In the genomic region with DNA sequence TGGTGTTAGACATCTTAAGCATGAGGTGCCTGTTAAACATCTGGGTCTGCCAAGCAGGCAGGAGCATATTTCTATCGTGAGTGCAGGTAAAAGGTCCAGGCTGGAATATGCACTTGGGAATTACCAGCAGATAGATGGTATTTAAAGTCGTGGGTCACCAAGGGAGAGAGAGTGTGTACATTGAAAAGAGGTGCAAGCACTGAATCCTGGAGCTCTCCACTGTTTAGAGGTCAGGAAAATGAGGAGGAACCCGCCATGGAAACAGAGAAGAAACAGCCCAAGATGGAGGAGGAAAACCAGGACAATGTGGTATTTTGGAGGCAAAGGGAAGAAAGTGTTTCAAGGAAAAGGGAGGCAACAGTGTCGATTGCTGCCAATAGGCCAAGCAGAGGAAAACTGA, we compare ENCODE assay signal across 1 cellular context.
TF ChIP-seq lines count a peak whose summit lies in the region.

No MANE protein-coding gene starts in this region.

TF ChIP-seq in HepG2, 621 proteins besides CTCF, POLR2A, EP300 and RAD21:
- TF ChIP-seq HMG20A (CRISPR knock-in tag; IDR thresholded peaks at IDR 0.05; ENCODE audit: borderline replicate concordance), result no peak
- TF ChIP-seq AGO2 (optimal IDR thresholded peaks at IDR 0.05; ENCODE audit: low read depth, low read length), result peak; percentile 33
- peak; percentile 92 for TF ChIP-seq RBM22 (optimal IDR thresholded peaks at IDR 0.05; ENCODE audit: low read length)
TF ChIP-seq in HepG2: peak in this region for 2.
